38 cellular contexts compared by ENCODE assay signal in genomic region chr3:100647673-100648072, GRCh38. TPM values are rescaled to one million over a fixed set of nuclear protein-coding genes. Genes with fewer than 3 reads are reported as not detected.
"Had no signal": no experiment of that assay in that cellular context is flagged by ENCODE, and none has a peak within 500 bp of the region (broad histone marks: within the 10 kb centered on the region; RNA-seq: fewer than 3 reads in every experiment).

No MANE protein-coding gene starts in this region.

- DNase-seq: activated B cell treated with CpG ODN at 0.5 μM for 24 hours; activated CD4-positive, alpha-beta memory T cell treated with anti-CD3 and anti-CD28 coated beads for 36 hours; activated CD4-positive, alpha-beta T cell treated with anti-CD3 and anti-CD28 coated beads for 4 hours; activated CD4-positive, alpha-beta T cell treated with anti-CD3 and anti-CD28 coated beads, Interleukin-2, amount 10 ng/mL, durations not matched to agents 24 days and 14 days; activated CD4-positive, alpha-beta T cell treated with anti-CD3 and anti-CD28 coated beads, Interleukin-2, amount 50 U/mL, for 1 hour; activated CD4-positive, alpha-beta T cell treated with anti-CD3 and anti-CD28 coated beads, Interleukin-2, amount 50 U/mL, for 4 hours; activated CD4-positive, CD25-positive, alpha-beta regulatory T cell treated with anti-CD3 and anti-CD28 coated beads, Interleukin-2, amount 50 U/mL, for 72 hours; activated CD8-positive, alpha-beta memory T cell treated with anti-CD3 and anti-CD28 coated beads, Interleukin-2, amount 50 U/mL, for 4 hours; activated CD8-positive, alpha-beta T cell treated with anti-CD3 and anti-CD28 coated beads for 36 hours; activated effector memory CD4-positive, alpha-beta T cell treated with Interleukin-2 at 50 U/mL for 16 hours; activated gamma-delta T cell; activated naive CD4-positive, alpha-beta T cell treated with anti-CD3 and anti-CD28 coated beads, Interleukin-2, amount 50 U/mL, for 16 hours; activated naive CD4-positive, alpha-beta T cell treated with Interleukin-2 at 50 U/mL for 16 hours; activated naive CD8-positive, alpha-beta T cell treated with anti-CD3 and anti-CD28 coated beads for 36 hours; activated T-cell treated with anti-CD3 and anti-CD28 coated beads for 4 hours; activated T-cell treated with anti-CD3 and anti-CD28 coated beads, Interleukin-2, amount 50 U/mL, for 1 hour; activated T-cell treated with anti-CD3 and anti-CD28 coated beads, Interleukin-2, amount 50 U/mL, for 4 hours; activated T-cell treated with anti-CD3 and anti-CD28 coated beads, Interleukin-2, amount 50 U/mL, for 72 hours; adrenal gland; amniotic stem cell; aorta; body of pancreas; brain microvascular endothelial cell; caudate nucleus; SW 1271; T-helper 1 cell; T-helper 2 cell; T-helper 9 cell had no signal

- H3K27me3 Mint-ChIP-seq: activated CD8-positive, alpha-beta T cell treated with anti-CD3 and anti-CD28 coated beads for 36 hours; activated naive CD8-positive, alpha-beta T cell treated with anti-CD3 and anti-CD28 coated beads for 36 hours had no signal

- ATAC-seq: activated CD8-positive, alpha-beta T cell treated with anti-CD3 and anti-CD28 coated beads for 36 hours; activated naive CD4-positive, alpha-beta T cell treated with anti-CD3 and anti-CD28 coated beads, Interleukin-2, amount 50 U/mL, for 72 hours; activated T-cell treated with anti-CD3 and anti-CD28 coated beads, Interleukin-2, amount 50 U/mL, for 4 hours; activated T-cell treated with anti-CD3 and anti-CD28 coated beads, Interleukin-2, amount 50 U/mL, for 72 hours; body of pancreas had no signal

- H3K36me3 ChIP-seq: adrenal gland, brain microvascular endothelial cell, breast epithelium had no signal

- H3K36me3 Mint-ChIP-seq: activated CD4-positive, alpha-beta memory T cell treated with anti-CD3 and anti-CD28 coated beads for 36 hours; activated naive CD4-positive, alpha-beta T cell treated with anti-CD3 and anti-CD28 coated beads, Interleukin-2, amount 50 U/mL, for 72 hours; activated naive CD8-positive, alpha-beta T cell treated with anti-CD3 and anti-CD28 coated beads for 36 hours had no signal

- H3K9me3 ChIP-seq: adrenal gland, body of pancreas, breast epithelium had no signal

- H3K4me3 ChIP-seq: adrenal gland, body of pancreas, breast epithelium had no signal

- H3K9me3 Mint-ChIP-seq: activated B cell treated with CpG ODN at 0.5 μM for 24 hours; activated CD4-positive, alpha-beta memory T cell treated with anti-CD3 and anti-CD28 coated beads for 36 hours; activated CD4-positive, alpha-beta T cell treated with anti-CD3 and anti-CD28 coated beads, Interleukin-2, amount 10 ng/mL, durations not matched to agents 24 days and 14 days; activated CD8-positive, alpha-beta T cell treated with anti-CD3 and anti-CD28 coated beads for 36 hours; activated naive CD4-positive, alpha-beta T cell treated with anti-CD3 and anti-CD28 coated beads, Interleukin-2, amount 50 U/mL, for 72 hours; activated naive CD8-positive, alpha-beta T cell treated with anti-CD3 and anti-CD28 coated beads for 36 hours; activated T-cell treated with anti-CD3 and anti-CD28 coated beads, Interleukin-2, amount 50 U/mL, for 4 hours; activated T-cell treated with anti-CD3 and anti-CD28 coated beads, Interleukin-2, amount 50 U/mL, for 72 hours; activated T-helper 2 cell treated with anti-CD3 and anti-CD28 coated beads, Interferon-gamma antibody, Interleukin-2, Interleukin-4, amounts not matched to agents 10 μg/mL and 5 μg/mL and 100 μg/mL, durations not matched to agents 14 hours and 24 hours and 36 hours; central memory CD8-positive, alpha-beta T cell; T-helper 1 cell treated with Interleukin-12 subunit alpha and Interleukin-12 subunit beta and Interleukin-4 antibody, amounts not matched to agents 30 μg/mL and 1 μg/mL, for 36 hours; T-helper 2 cell treated with Interferon-gamma antibody and Interleukin-4, amounts not matched to agents 5 μg/mL and 100 μg/mL, for 36 hours had no signal

- H3K27me3 ChIP-seq: adrenal gland, body of pancreas, brain microvascular endothelial cell, breast epithelium had no signal

- H3K27ac ChIP-seq: adrenal gland, body of pancreas, brain microvascular endothelial cell, breast epithelium, VCaP had no signal

- H3K4me3 Mint-ChIP-seq: activated B cell treated with CpG ODN at 0.5 μM for 24 hours; activated CD4-positive, alpha-beta memory T cell treated with anti-CD3 and anti-CD28 coated beads for 36 hours; activated CD4-positive, alpha-beta T cell treated with anti-CD3 and anti-CD28 coated beads, Interleukin-2, amount 10 ng/mL, durations not matched to agents 24 days and 14 days; activated CD8-positive, alpha-beta T cell treated with anti-CD3 and anti-CD28 coated beads for 36 hours; activated naive CD8-positive, alpha-beta T cell treated with anti-CD3 and anti-CD28 coated beads for 36 hours; activated T-cell treated with anti-CD3 and anti-CD28 coated beads, Interleukin-2, amount 50 U/mL, for 4 hours; activated T-cell treated with anti-CD3 and anti-CD28 coated beads, Interleukin-2, amount 50 U/mL, for 72 hours; central memory CD8-positive, alpha-beta T cell; T-helper 1 cell treated with Interleukin-12 subunit alpha and Interleukin-12 subunit beta and Interleukin-4 antibody, amounts not matched to agents 30 μg/mL and 1 μg/mL, for 36 hours; T-helper 2 cell treated with Interferon-gamma antibody and Interleukin-4, amounts not matched to agents 5 μg/mL and 100 μg/mL, for 36 hours had no signal

- H3K4me1 ChIP-seq: adrenal gland, body of pancreas, breast epithelium had no signal

- H3K27ac Mint-ChIP-seq: activated B cell treated with CpG ODN at 0.5 μM for 24 hours; activated CD4-positive, alpha-beta memory T cell treated with anti-CD3 and anti-CD28 coated beads for 36 hours; activated CD4-positive, alpha-beta T cell treated with anti-CD3 and anti-CD28 coated beads, Interleukin-2, amount 10 ng/mL, durations not matched to agents 24 days and 14 days; activated CD8-positive, alpha-beta T cell treated with anti-CD3 and anti-CD28 coated beads for 36 hours; activated naive CD4-positive, alpha-beta T cell treated with anti-CD3 and anti-CD28 coated beads, Interleukin-2, amount 50 U/mL, for 72 hours; activated naive CD8-positive, alpha-beta T cell treated with anti-CD3 and anti-CD28 coated beads for 36 hours; activated T-cell treated with anti-CD3 and anti-CD28 coated beads, Interleukin-2, amount 50 U/mL, for 72 hours; activated T-helper 2 cell treated with anti-CD3 and anti-CD28 coated beads, Interferon-gamma antibody, Interleukin-2, Interleukin-4, amounts not matched to agents 10 μg/mL and 5 μg/mL and 100 μg/mL, durations not matched to agents 14 hours and 24 hours and 36 hours; T-helper 1 cell treated with Interleukin-12 subunit alpha and Interleukin-12 subunit beta and Interleukin-4 antibody, amounts not matched to agents 30 μg/mL and 1 μg/mL, for 36 hours; T-helper 2 cell treated with Interferon-gamma antibody and Interleukin-4, amounts not matched to agents 5 μg/mL and 100 μg/mL, for 36 hours had no signal

RNA-seq across cellular contexts. Expression of gene ADGRG7, which starts 38.3 kb away (rescaled TPM):
- total RNA-seq: activated B cell treated with CpG ODN at 0.5 μM for 24 hours; activated CD4-positive, alpha-beta memory T cell treated with anti-CD3 and anti-CD28 coated beads for 36 hours; activated CD4-positive, alpha-beta T cell treated with anti-CD3 and anti-CD28 coated beads, Interleukin-2, amount 10 ng/mL, durations not matched to agents 24 days and 14 days; activated CD8-positive, alpha-beta memory T cell treated with anti-CD3 and anti-CD28 coated beads for 36 hours; activated naive CD4-positive, alpha-beta T cell treated with anti-CD3 and anti-CD28 coated beads, Interleukin-2, amount 50 U/mL, for 72 hours; activated naive CD8-positive, alpha-beta T cell treated with anti-CD3 and anti-CD28 coated beads for 36 hours; activated T-cell treated with anti-CD3 and anti-CD28 coated beads, Interleukin-2, amount 50 U/mL, for 4 hours; activated T-cell treated with anti-CD3 and anti-CD28 coated beads, Interleukin-2, amount 50 U/mL, for 72 hours; activated T-helper 2 cell treated with anti-CD3 and anti-CD28 coated beads, Interferon-gamma antibody, Interleukin-2, Interleukin-4, amounts not matched to agents 10 μg/mL and 5 μg/mL and 100 μg/mL, durations not matched to agents 14 hours and 24 hours and 36 hours; adrenal gland; astrocyte; body of pancreas; breast epithelium; cerebellum had no signal
- polyA plus RNA-seq: adrenal gland had no signal
